ENCODE assay signal across 26 cellular contexts in genomic region chr21:25942145-25942544, GRCh38.
"Had no signal": no experiment of that assay in that cellular context is flagged by ENCODE, and none has a peak within 500 bp of the region (broad histone marks: within the 10 kb centered on the region; RNA-seq: fewer than 3 reads in every experiment).

No MANE protein-coding gene starts in this region.

- H3K36me3 ChIP-seq: cardiac muscle cell had no signal

- H3K9me3 ChIP-seq: thyroid gland had no signal

- DNase-seq: activated CD4-positive, alpha-beta T cell treated with anti-CD3 and anti-CD28 coated beads, Interleukin-2, amount 50 U/mL, for 1 hour; activated CD4-positive, CD25-positive, alpha-beta regulatory T cell treated with anti-CD3 and anti-CD28 coated beads, Interleukin-2, amount 50 U/mL, for 72 hours; activated CD8-positive, alpha-beta memory T cell treated with anti-CD3 and anti-CD28 coated beads for 24 hours; activated CD8-positive, alpha-beta memory T cell treated with anti-CD3 and anti-CD28 coated beads, Interleukin-2, amount 50 U/mL, for 4 hours; activated naive CD4-positive, alpha-beta T cell; activated T-cell treated with anti-CD3 and anti-CD28 coated beads, Interleukin-2, amount 50 U/mL, for 4 hours; amygdala; effector memory CD8-positive, alpha-beta T cell; head of caudate nucleus; kidney; naive B cell; occipital lobe; posterior cingulate gyrus; spleen; stimulated activated CD4-positive, alpha-beta T cell treated with anti-CD3 and anti-CD28 coated beads, Interleukin-4, amount 100 ng/mL, for 1 hour; stimulated activated naive CD4-positive, alpha-beta T cell treated with Interleukin-2 at 50 U/mL for 16 hours; thyroid gland had no signal

- H3K27me3 Mint-ChIP-seq: activated naive CD8-positive, alpha-beta T cell; effector memory CD8-positive, alpha-beta T cell; naive B cell had no signal

- H3K36me3 Mint-ChIP-seq: naive B cell had no signal

- H3K4me3 Mint-ChIP-seq: activated naive CD8-positive, alpha-beta T cell; activated T-cell treated with anti-CD3 and anti-CD28 coated beads, Interleukin-2, amount 50 U/mL, for 4 hours; effector memory CD8-positive, alpha-beta T cell; naive B cell; neural crest cell had no signal

- H3K27ac Mint-ChIP-seq: activated naive CD8-positive, alpha-beta T cell; activated T-helper 2 cell treated with anti-CD3 and anti-CD28 coated beads, Interferon-gamma antibody, Interleukin-2, Interleukin-4, amounts not matched to agents 10 μg/mL and 5 μg/mL and 100 μg/mL, durations not matched to agents 14 hours and 24 hours and 36 hours; effector memory CD8-positive, alpha-beta T cell; naive B cell had no signal

- H3K27ac ChIP-seq: cardiac muscle cell, esophagus muscularis mucosa, gastroesophageal sphincter, spleen, thyroid gland, WERI-Rb-1 had no signal

- H3K27me3 ChIP-seq: cardiac muscle cell, esophagus muscularis mucosa, gastroesophageal sphincter, spleen, thyroid gland had no signal

- H3K9me3 Mint-ChIP-seq: activated T-cell treated with anti-CD3 and anti-CD28 coated beads, Interleukin-2, amount 50 U/mL, for 4 hours; neural crest cell had no signal

- H3K4me3 ChIP-seq: cardiac muscle cell, esophagus muscularis mucosa, gastroesophageal sphincter, lung, spleen, thyroid gland had no signal

- ATAC-seq: activated T-cell treated with anti-CD3 and anti-CD28 coated beads, Interleukin-2, amount 50 U/mL, for 4 hours; effector memory CD8-positive, alpha-beta T cell; gastroesophageal sphincter; SK-N-SH treated with all-trans-retinoic acid at 6 μM for 48 hours had no signal
